Comparison of ENCODE assay signal across 14 cellular contexts in the genomic region with DNA sequence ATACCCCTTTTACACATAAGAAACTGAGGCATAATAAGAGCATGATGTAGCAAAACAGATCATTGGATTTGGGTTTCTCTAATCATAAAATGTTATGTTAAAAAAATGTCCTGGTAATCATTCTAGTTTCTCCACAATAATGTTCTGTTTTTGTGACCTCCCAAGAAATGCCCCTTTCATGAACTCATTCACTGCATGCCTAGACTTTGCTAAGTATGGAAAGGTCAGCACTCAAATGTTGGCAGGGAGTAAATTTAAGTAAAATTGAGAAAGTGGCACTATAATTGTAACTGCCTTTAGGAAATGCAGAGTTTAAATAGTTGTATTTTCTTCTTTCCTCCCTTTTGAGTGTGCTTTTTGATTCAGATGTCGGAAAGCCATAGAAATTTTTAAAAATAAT. TPM values are rescaled to one million over a fixed set of nuclear protein-coding genes. Genes with fewer than 3 reads are reported as not detected.
DNase-seq lines count a peak whose midpoint lies in the region; ATAC-seq and TF ChIP-seq lines count a peak whose summit lies in the region.
"Had no signal": no experiment of that assay in that cellular context is flagged by ENCODE, and none has a peak within 500 bp of the region (broad histone marks: within the 10 kb centered on the region; RNA-seq: fewer than 3 reads in every experiment).

No MANE protein-coding gene starts in this region.

- H3K9me3 Mint-ChIP-seq in nephron, result no peaks in the 10 kb centered on the region
- H3K9me3 Mint-ChIP-seq: H9 had no signal

- no peak for ATAC-seq in HG02678 (IDR thresholded peaks at IDR 0.05; ENCODE audit: unreplicated experiment)
- no peak for ATAC-seq in GM19463 (IDR thresholded peaks at IDR 0.05; ENCODE audit: unreplicated experiment)

- H3K4me3 ChIP-seq in ascending aorta (peak overlapping the region; percentile 25 to 53), coronary artery (peak overlapping the region; percentile 54), transverse colon (no peak overlapping the region)

- H3K27ac Mint-ChIP-seq in nephron, result peak overlapping the region in 2 of 3 experiments; percentile 38 to 39
- H3K27ac Mint-ChIP-seq: CD4-positive, alpha-beta memory T cell had no signal

- peaks cover 0 to 28% of the 10 kb centered on the region in 2 donors for H3K4me1 ChIP-seq in ascending aorta
- H3K4me1 ChIP-seq in transverse colon, result no peaks in the 10 kb centered on the region
- H3K4me1 ChIP-seq: BE2C had no signal

- no peaks in the 10 kb centered on the region for H3K27me3 Mint-ChIP-seq in nephron (ENCODE audit: low read depth)

- in situ Hi-C loops in transverse colon (cut with MboI; ENCODE audit: low pct_ligation_motif_present in 1 of 4, low pct_unique_long_range_greater_than_20kb in 1 of 4, low sequenced_read_pairs in 3 of 4), result no loop called here

- peaks cover 17% of the 10 kb centered on the region for H3K4me1 Mint-ChIP-seq in nephron
- H3K4me1 Mint-ChIP-seq: CD4-positive, alpha-beta memory T cell had no signal

- no peaks in the 10 kb centered on the region for H3K9me3 ChIP-seq in ascending aorta
- no peaks in the 10 kb centered on the region for H3K9me3 ChIP-seq in transverse colon
- H3K9me3 ChIP-seq: BE2C had no signal

- no peaks in the 10 kb centered on the region for H3K36me3 ChIP-seq in ascending aorta
- no peaks in the 10 kb centered on the region for H3K36me3 ChIP-seq in transverse colon
- H3K36me3 ChIP-seq: BE2C had no signal

- H3K36me3 Mint-ChIP-seq in nephron (ENCODE audit: low read depth), result no peaks in the 10 kb centered on the region
- H3K36me3 Mint-ChIP-seq: CD4-positive, alpha-beta memory T cell had no signal

- no peak for TF ChIP-seq POLR2A in transverse colon (IDR thresholded peaks at IDR 0.05)

- 85 to 89% methylated on average over 1 of the region's 1 CpG for WGBS in transverse colon (ENCODE audit: low coverage in 1 of 2), 2 donors

- TF ChIP-seq EP300 in transverse colon (IDR thresholded peaks at IDR 0.05; ENCODE audit: low read depth), result no peak

- no peak overlapping the region for H3K4me3 Mint-ChIP-seq in nephron
- H3K4me3 Mint-ChIP-seq: CD4-positive, alpha-beta memory T cell; H9 had no signal

- TF ChIP-seq CTCF in ascending aorta (IDR thresholded peaks at IDR 0.05), result no peak
- no peak for TF ChIP-seq CTCF in coronary artery (IDR thresholded peaks at IDR 0.05)
- TF ChIP-seq CTCF in nephron (IDR thresholded peaks at IDR 0.05; ENCODE audit: unreplicated experiment in 3 of 3), result no peak
- no peak for TF ChIP-seq CTCF in transverse colon (IDR thresholded peaks at IDR 0.05)

- intact Hi-C loops in ascending aorta (cut with DNase I) (no loop called here), transverse colon (cut with DNase I; ENCODE audit: low total_unique reads) (no loop called here)

- H3K27ac ChIP-seq in ascending aorta (peak overlapping the region; percentile 64), coronary artery (peak overlapping the region; percentile 42 to 58), transverse colon (no peak overlapping the region)
- H3K27ac ChIP-seq: C4-2B had no signal

- DNase-seq in ascending aorta (ENCODE audit: low spot score in 2 of 2) (no peak), coronary artery (ENCODE audit: low spot score) (no peak), SKM-1 (lab: John Stamatoyannopoulos, UW; ENCODE audit: unreplicated experiment) (no peak), transverse colon (no peak)
- DNase-seq: BE2C; CD4-positive, alpha-beta memory T cell; DMS79; EL; GOT3; H9 had no signal

- no peaks in the 10 kb centered on the region for H3K27me3 ChIP-seq in ascending aorta
- no peaks in the 10 kb centered on the region for H3K27me3 ChIP-seq in transverse colon

RNA-seq across cellular contexts. Expression of a gene that starts 48.5 kb away (rescaled TPM):
- total RNA-seq in ascending aorta, result 103 TPM
- 10 to 100 TPM in 2 of 4 donors, 1 to 10 TPM in 2; 5.7 to 54.7 (median 9.7) TPM for total RNA-seq in transverse colon
- total RNA-seq: CD4-positive, alpha-beta memory T cell had no signal

Comparison
In these comparisons a context has a peak if more than half of its experiments do, and no peak if none do; other contexts are left out.
1. H3K27ac ChIP-seq: peak in ascending aorta (2 of 2) and coronary artery (2 of 2); none in transverse colon (0 of 4).
2. H3K4me3 ChIP-seq: peak in ascending aorta (2 of 2) and coronary artery (single experiment); none in transverse colon (0 of 4).